ENCODE assay signal across 29 cellular contexts in genomic region chr17:280901-281300, GRCh38.
A peak's percentile ranks its signal among the peaks of the same experiment; 100 is the strongest.
DNase-seq lines count a peak whose midpoint lies in the region; ATAC-seq and TF ChIP-seq lines count a peak whose summit lies in the region.
"Had no signal": no experiment of that assay in that cellular context is flagged by ENCODE, and none has a peak within 500 bp of the region (broad histone marks: within the 10 kb centered on the region; RNA-seq: fewer than 3 reads in every experiment).

No MANE protein-coding gene starts in this region.

- no peak for TF ChIP-seq POLR2A in ovary (IDR thresholded peaks at IDR 0.05)

- no peaks in the 10 kb centered on the region for H3K36me3 ChIP-seq in ovary
- H3K36me3 ChIP-seq in upper lobe of right lung, result no peaks in the 10 kb centered on the region

- H3K4me3 ChIP-seq in ovary (no peak overlapping the region), upper lobe of right lung (no peak overlapping the region)
- H3K4me3 ChIP-seq: body of pancreas, dorsolateral prefrontal cortex had no signal

- ATAC-seq in left cardiac atrium (no peak), Right ventricle myocardium inferior (no peak), upper lobe of right lung (no peak), HG03095 (IDR thresholded peaks at IDR 0.05; ENCODE audit: unreplicated experiment) (no peak)
- ATAC-seq: body of pancreas; left colon; Panc1; stimulated activated effector memory CD8-positive, alpha-beta T cell treated with anti-CD3 and anti-CD28 coated beads, Interleukin-12 subunit alpha, Interleukin-12 subunit beta, amount 100 ng/mL, for 72 hours had no signal

- H3K9me3 Mint-ChIP-seq in chondrocyte (ENCODE audit: low read depth), result no peaks in the 10 kb centered on the region
- H3K9me3 Mint-ChIP-seq: activated T-cell treated with anti-CD3 and anti-CD28 coated beads, Interleukin-2, amount 50 U/mL, for 24 hours; stimulated activated effector memory CD8-positive, alpha-beta T cell treated with anti-CD3 and anti-CD28 coated beads, Interleukin-12 subunit alpha, Interleukin-12 subunit beta, amount 100 ng/mL, for 72 hours had no signal

- H3K4me1 Mint-ChIP-seq in chondrocyte (ENCODE audit: low read depth), result peaks cover 5% of the 10 kb centered on the region
- H3K4me1 Mint-ChIP-seq: stimulated activated effector memory CD8-positive, alpha-beta T cell treated with anti-CD3 and anti-CD28 coated beads, Interleukin-12 subunit alpha, Interleukin-12 subunit beta, amount 100 ng/mL, for 72 hours had no signal

- peaks cover 18% of the 10 kb centered on the region for H3K27me3 Mint-ChIP-seq in chondrocyte (ENCODE audit: low read depth)
- H3K27me3 Mint-ChIP-seq: activated T-cell treated with anti-CD3 and anti-CD28 coated beads, Interleukin-2, amount 50 U/mL, for 24 hours had no signal

- intact Hi-C loops in left cardiac atrium (cut with DNase I) (no loop called here), Right ventricle myocardium inferior (cut with DNase I) (no loop called here), ovary (cut with DNase I) (no loop called here), upper lobe of right lung (cut with DNase I) (no loop called here)

- H3K27ac ChIP-seq in ovary, result no peak overlapping the region
- H3K27ac ChIP-seq in upper lobe of right lung, result peak overlapping the region; percentile 72
- H3K27ac ChIP-seq: C4-2B, dorsolateral prefrontal cortex, KMS-11 had no signal

- 91 to 94% (median 92%) methylated on average over 9 of the region's 9 CpGs for WGBS in ovary, 3 donors

- H3K27me3 ChIP-seq in ovary (no peaks in the 10 kb centered on the region), upper lobe of right lung (no peaks in the 10 kb centered on the region)
- H3K27me3 ChIP-seq: body of pancreas, dorsolateral prefrontal cortex had no signal

- peaks cover 10% of the 10 kb centered on the region for H3K36me3 Mint-ChIP-seq in chondrocyte (ENCODE audit: low read depth)
- H3K36me3 Mint-ChIP-seq: stimulated activated effector memory CD8-positive, alpha-beta T cell treated with anti-CD3 and anti-CD28 coated beads, Interleukin-12 subunit alpha, Interleukin-12 subunit beta, amount 100 ng/mL, for 72 hours had no signal

- H3K4me1 ChIP-seq in ovary (ENCODE audit: insufficient read depth) (no peaks in the 10 kb centered on the region), upper lobe of right lung (peaks cover 8% of the 10 kb centered on the region)

- peak; percentile 8 for DNase-seq in left cardiac atrium
- no peak for DNase-seq in Right ventricle myocardium inferior (ENCODE audit: missing footprints)
- DNase-seq in chondrocyte (ENCODE audit: low spot score), result peak; percentile 47
- DNase-seq in ovary, result peak in 3 of 5 donors; percentile 7 to 20 (median 10)
- DNase-seq in upper lobe of right lung, result peak; percentile 40
- no peak for DNase-seq in NCI-H2081 treated with DMSO at 0.1 percent for 48 hours (lab: John Stamatoyannopoulos, UW)
- DNase-seq in amygdala (lab: John Stamatoyannopoulos, UW), result no peak
- DNase-seq: activated CD4-positive, alpha-beta T cell treated with anti-CD3 and anti-CD28 coated beads for 48 hours; activated T-cell treated with anti-CD3 and anti-CD28 coated beads, Interleukin-2, amount 50 U/mL, for 24 hours; COR-L47; DMS79 treated with DMSO at 0.1 percent for 48 hours; GF-D8; HCEC 1CT; hippocampal formation; left colon; MM.1S; NCI-H1417; NCI-H2081; NCI-H748 treated with DMSO at 0.1 percent for 48 hours; SW 1271; T-helper 9 cell; trophoblast cell had no signal

- H3K27ac Mint-ChIP-seq in chondrocyte (ENCODE audit: unreplicated experiment), result no peak overlapping the region
- H3K27ac Mint-ChIP-seq: activated T-cell treated with anti-CD3 and anti-CD28 coated beads, Interleukin-2, amount 50 U/mL, for 24 hours; stimulated activated effector memory CD8-positive, alpha-beta T cell treated with anti-CD3 and anti-CD28 coated beads, Interleukin-12 subunit alpha, Interleukin-12 subunit beta, amount 100 ng/mL, for 72 hours had no signal

- no peak for TF ChIP-seq EP300 in ovary (IDR thresholded peaks at IDR 0.05)

- H3K9me3 ChIP-seq in ovary (no peaks in the 10 kb centered on the region), upper lobe of right lung (no peaks in the 10 kb centered on the region)
- H3K9me3 ChIP-seq: body of pancreas had no signal

- no peak overlapping the region for H3K4me3 Mint-ChIP-seq in chondrocyte (ENCODE audit: unreplicated experiment)
- H3K4me3 Mint-ChIP-seq: activated T-cell treated with anti-CD3 and anti-CD28 coated beads, Interleukin-2, amount 50 U/mL, for 24 hours; stimulated activated effector memory CD8-positive, alpha-beta T cell treated with anti-CD3 and anti-CD28 coated beads, Interleukin-12 subunit alpha, Interleukin-12 subunit beta, amount 100 ng/mL, for 72 hours had no signal

- no peak for TF ChIP-seq CTCF in chondrocyte (IDR thresholded peaks at IDR 0.05)
- TF ChIP-seq CTCF in ovary (IDR thresholded peaks at IDR 0.05), result no peak
- no peak for TF ChIP-seq CTCF in upper lobe of right lung (IDR thresholded peaks at IDR 0.05)

Comparison
In these comparisons a context has a peak if more than half of its experiments do, and no peak if none do; other contexts are left out.
1. DNase-seq: peak in left cardiac atrium (single experiment), chondrocyte (single experiment), ovary (3 of 5) and upper lobe of right lung (single experiment); none in Right ventricle myocardium inferior (single experiment), NCI-H2081 treated with DMSO at 0.1 percent for 48 hours (single experiment) and amygdala (0 of 56).